ENCODE assay signal across 27 cellular contexts in the genomic region with DNA sequence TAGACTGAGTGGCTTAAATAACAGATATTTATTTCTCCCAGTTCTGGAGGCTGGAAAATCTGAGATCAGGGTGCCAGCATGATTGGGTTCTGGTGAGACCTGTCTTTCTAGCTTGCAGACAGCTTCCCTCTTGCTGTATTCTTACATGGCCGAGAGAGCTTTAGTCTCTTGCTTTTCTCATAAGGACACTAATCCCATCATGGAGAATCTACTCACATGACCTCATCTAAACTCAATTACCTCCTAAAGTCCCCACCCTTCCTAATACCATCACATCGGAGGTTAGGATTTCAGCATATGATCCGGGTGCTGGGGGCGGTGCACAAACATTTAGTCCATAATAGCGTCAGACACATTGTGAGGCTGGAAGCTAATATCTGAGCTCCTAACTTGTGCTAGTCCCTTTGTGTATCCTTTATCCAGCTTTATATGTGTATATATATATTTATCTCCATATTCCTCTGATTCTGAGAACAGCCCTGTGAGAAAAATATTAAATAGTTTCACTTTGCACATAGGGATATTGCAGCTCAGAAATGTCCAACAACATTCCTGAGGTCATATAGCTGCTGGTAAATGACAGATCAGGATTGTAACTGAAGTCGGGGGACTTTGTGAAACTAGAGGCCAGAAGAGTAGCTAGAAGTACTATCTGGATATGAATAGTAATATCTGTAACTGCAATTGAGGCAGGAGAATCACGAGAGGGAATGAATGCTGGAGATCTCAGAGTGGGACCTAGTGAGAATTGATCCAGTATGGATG.
A peak's percentile ranks its signal among the peaks of the same experiment; 100 is the strongest.
DNase-seq lines count a peak whose midpoint lies in the region; ATAC-seq and TF ChIP-seq lines count a peak whose summit lies in the region.
"Had no signal": no experiment of that assay in that cellular context is flagged by ENCODE, and none has a peak within 500 bp of the region (broad histone marks: within the 10 kb centered on the region; RNA-seq: fewer than 3 reads in every experiment).

No MANE protein-coding gene starts in this region.

- peak; percentile 37 for DNase-seq in NCI-H524 treated with DMSO at 0.1 percent for 48 hours (lab: John Stamatoyannopoulos, UW)
- DNase-seq in choroid plexus epithelial cell (ENCODE audit: low read depth): peak; percentile 48
- DNase-seq in iris pigment epithelial cell (ENCODE audit: low read depth): peak; percentile 38
- DNase-seq in NCI-H2029 treated with DMSO at 0.1 percent for 48 hours (lab: John Stamatoyannopoulos, UW): no peak
- DNase-seq: activated CD4-positive, alpha-beta T cell treated with anti-CD3 and anti-CD28 coated beads for 36 hours; activated T-cell treated with anti-CD3 and anti-CD28 coated beads, Interleukin-2, amount 50 U/mL, for 4 hours; CD4-positive, alpha-beta memory T cell; dermis blood vessel endothelial cell; DMS 273 treated with DMSO at 0.1 percent for 48 hours; foreskin melanocyte; immature natural killer cell; left lung; naive thymus-derived CD4-positive, alpha-beta T cell; NCI-H1436; NCI-H510A treated with DMSO at 0.1 percent for 48 hours; occipital lobe; retina; stimulated activated CD4-positive, alpha-beta T cell treated with anti-CD3 and anti-CD28 coated beads, Interleukin-4, amount 100 ng/mL, for 1 hour had no signal

- ATAC-seq in HG03175 (IDR thresholded peaks at IDR 0.05; ENCODE audit: unreplicated experiment) (no peak), HG03342 (IDR thresholded peaks at IDR 0.05; ENCODE audit: unreplicated experiment) (no peak), HG03159 (IDR thresholded peaks at IDR 0.05; ENCODE audit: unreplicated experiment) (no peak)
- ATAC-seq: activated CD4-positive, alpha-beta T cell treated with anti-CD3 and anti-CD28 coated beads for 36 hours; activated T-cell treated with anti-CD3 and anti-CD28 coated beads, Interleukin-2, amount 50 U/mL, for 4 hours; HCT116; K562; left lung; naive thymus-derived CD4-positive, alpha-beta T cell; Panc1; stimulated activated memory B cell treated with anti-CD40 and anti-IgM and Interleukin-4, amounts not matched to agents 10 μg/mL and 1 μg/mL and 100 μg/mL, for 72 hours had no signal

- TF ChIP-seq CTCF in choroid plexus epithelial cell (conservative IDR thresholded peaks at IDR 0.05; ENCODE audit: low read depth, low read length): no peak

- H3K4me3 ChIP-seq in choroid plexus epithelial cell (ENCODE audit: low read depth, low read length): no peak overlapping the region
- H3K4me3 ChIP-seq: breast epithelium, K562, left lung, suprapubic skin had no signal
